In genomic region chr20:48267825-48268615, GRCh38 we compare ENCODE assay signal across 25 cellular contexts.
"Had no signal": no experiment of that assay in that cellular context is flagged by ENCODE, and none has a peak within 500 bp of the region (broad histone marks: within the 10 kb centered on the region; RNA-seq: fewer than 3 reads in every experiment).

No MANE protein-coding gene starts in this region.

- H3K36me3 ChIP-seq: colonic mucosa, esophagus squamous epithelium, gastrocnemius medialis, heart right ventricle, left ventricle myocardium inferior, lower lobe of right lung had no signal

- ATAC-seq: esophagus mucosa, gastrocnemius medialis, heart right ventricle, left colon, left lobe of liver, lower lobe of right lung, mucosa of descending colon had no signal

- H3K27me3 ChIP-seq: colonic mucosa, gastrocnemius medialis had no signal

- DNase-seq: colonic mucosa; dermis blood vessel endothelial cell; dorsolateral prefrontal cortex; effector CD4-positive, alpha-beta T cell; effector memory CD4-positive, alpha-beta T cell; erythroblast; esophagus squamous epithelium; foreskin fibroblast; foreskin melanocyte; gastrocnemius medialis; glutamatergic neuron; head of caudate nucleus; heart right ventricle; hippocampal formation; kidney; kidney glomerular epithelial cell; left colon; left ventricle myocardium inferior; lower lobe of right lung; mesenchymal stem cell; mucosa of descending colon; naive B cell had no signal

- H3K4me1 ChIP-seq: colonic mucosa, esophagus squamous epithelium, gastrocnemius medialis, heart right ventricle, left ventricle myocardium inferior, lower lobe of right lung had no signal

- H3K9me3 ChIP-seq: colonic mucosa, esophagus squamous epithelium, gastrocnemius medialis, heart right ventricle, lower lobe of right lung, mucosa of descending colon had no signal

- H3K4me3 ChIP-seq: colonic mucosa, dorsolateral prefrontal cortex, esophagus squamous epithelium, gastrocnemius medialis, heart right ventricle, left ventricle myocardium inferior, lower lobe of right lung, mucosa of descending colon had no signal

- H3K27ac ChIP-seq: colonic mucosa, dorsolateral prefrontal cortex, epithelial cell of prostate, esophagus squamous epithelium, gastrocnemius medialis, heart right ventricle, left ventricle myocardium inferior, lower lobe of right lung had no signal
